Comparison of ENCODE assay signal across 26 cellular contexts in the genomic region with DNA sequence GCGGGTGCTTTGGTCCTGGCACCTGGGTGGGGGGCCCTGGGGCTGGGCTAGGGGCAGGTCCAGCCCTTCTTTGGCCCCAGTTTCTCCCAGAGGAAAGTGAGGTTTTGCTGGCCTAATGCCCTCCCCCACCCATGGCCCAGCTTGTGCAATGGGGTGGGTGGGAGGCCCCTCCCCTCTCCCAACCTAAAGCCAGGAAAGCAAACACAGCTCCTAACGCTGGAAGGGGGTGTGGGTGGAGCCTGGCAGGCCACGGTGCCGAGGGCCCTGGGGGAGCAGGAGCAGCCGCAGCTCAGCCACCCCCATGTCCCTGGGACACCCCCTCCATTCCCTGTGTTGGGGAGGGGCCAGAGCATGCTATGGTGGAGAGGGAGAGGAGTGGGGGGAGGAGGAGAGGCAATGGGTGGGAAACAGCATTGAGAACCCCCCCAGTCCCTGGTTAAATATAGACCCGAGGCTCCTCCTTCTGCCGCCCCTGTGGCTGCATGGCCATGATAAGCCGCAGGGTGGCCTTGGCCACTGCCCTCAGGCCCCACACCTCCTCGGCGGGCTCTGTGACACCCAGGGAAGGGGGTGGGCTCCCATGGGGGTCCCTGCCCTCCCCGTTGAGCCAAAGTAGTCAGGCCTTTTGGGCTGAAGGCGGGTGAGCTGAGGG. TPM values are rescaled to one million over a fixed set of nuclear protein-coding genes. Genes with fewer than 3 reads are reported as not detected.
DNase-seq lines count a peak whose midpoint lies in the region; ATAC-seq and TF ChIP-seq lines count a peak whose summit lies in the region.
"Had no signal": no experiment of that assay in that cellular context is flagged by ENCODE, and none has a peak within 500 bp of the region (broad histone marks: within the 10 kb centered on the region; RNA-seq: fewer than 3 reads in every experiment).

No MANE protein-coding gene starts in this region.

- H3K27me3 ChIP-seq in right cardiac atrium (ENCODE audit: control insufficient read depth, insufficient read depth) (no peaks in the 10 kb centered on the region), liver (ENCODE audit: control insufficient read depth in 4 of 4, insufficient read depth in 4 of 4, low read length in 3 of 4) (no peaks in the 10 kb centered on the region)

- H3K27ac ChIP-seq in right cardiac atrium (ENCODE audit: low read length) (no peak overlapping the region), liver (ENCODE audit: low read depth in 1 of 2, low read length in 2 of 2) (peak overlapping the region; percentile 91 to 94)
- H3K27ac ChIP-seq: lower lobe of right lung had no signal

- H3K4me1 Mint-ChIP-seq in effector memory CD8-positive, alpha-beta T cell (ENCODE audit: low read depth in 2 of 2), result peaks cover 0 to 11% of the 10 kb centered on the region in 2 donors
- H3K4me1 Mint-ChIP-seq: activated CD4-positive, alpha-beta T cell treated with anti-CD3 and anti-CD28 coated beads, Interleukin-2, amount 10 ng/mL, durations not matched to agents 24 days and 14 days; activated naive CD8-positive, alpha-beta T cell treated with anti-CD3 and anti-CD28 coated beads, Interleukin-2, amount 10 ng/mL, durations not matched to agents 7 days and 5 days had no signal

- peak overlapping the region; percentile 45 to 80 for H3K9ac ChIP-seq in liver (ENCODE audit: low read depth in 1 of 2, low read length in 2 of 2)

- ATAC-seq in right cardiac atrium (peak in 1 of 2 donors; percentile 3), Right ventricle myocardium inferior (no peak), GM18502 (IDR thresholded peaks at IDR 0.05; ENCODE audit: poor library complexity, unreplicated experiment) (no peak)
- no peak for ATAC-seq in effector memory CD8-positive, alpha-beta T cell (replicated peaks)
- ATAC-seq: activated CD8-positive, alpha-beta memory T cell treated with anti-CD3 and anti-CD28 coated beads, Interleukin-2, amount 10 ng/mL, durations not matched to agents 7 days and 5 days; lower lobe of right lung had no signal

- H3K4me3 ChIP-seq in right cardiac atrium (ENCODE audit: low read length), result no peak overlapping the region
- peak overlapping the region; percentile 48 to 61 (median 53) for H3K4me3 ChIP-seq in liver (ENCODE audit: low read depth in 1 of 3, low read length in 3 of 3)
- H3K4me3 ChIP-seq: lower lobe of right lung had no signal

- in situ Hi-C loops in KBM-7 (cut with MboI; ENCODE audit: low pct_unique_long_range_greater_than_20kb, low sequenced_read_pairs), result loop anchor here (25.0 kb wide), 1 partner anchor 188 kb away; no protein-coding TSS in a partner anchor

- no peak overlapping the region for H3K27ac Mint-ChIP-seq in effector memory CD8-positive, alpha-beta T cell
- H3K27ac Mint-ChIP-seq: activated CD4-positive, alpha-beta T cell treated with anti-CD3 and anti-CD28 coated beads, Interleukin-2, amount 10 ng/mL, durations not matched to agents 24 days and 14 days; activated CD8-positive, alpha-beta memory T cell treated with anti-CD3 and anti-CD28 coated beads, Interleukin-2, amount 10 ng/mL, durations not matched to agents 7 days and 5 days; activated naive CD8-positive, alpha-beta T cell treated with anti-CD3 and anti-CD28 coated beads, Interleukin-2, amount 10 ng/mL, durations not matched to agents 7 days and 5 days; activated T-helper 2 cell treated with anti-CD3 and anti-CD28 coated beads, Interferon-gamma antibody, Interleukin-2, Interleukin-4, amounts not matched to agents 10 μg/mL and 5 μg/mL and 100 μg/mL, durations not matched to agents 14 hours and 24 hours and 36 hours; brain had no signal

- H3K4me3 Mint-ChIP-seq in effector memory CD8-positive, alpha-beta T cell, result no peak overlapping the region
- H3K4me3 Mint-ChIP-seq: activated CD4-positive, alpha-beta T cell treated with anti-CD3 and anti-CD28 coated beads, Interleukin-2, amount 10 ng/mL, durations not matched to agents 24 days and 14 days; activated CD8-positive, alpha-beta memory T cell treated with anti-CD3 and anti-CD28 coated beads, Interleukin-2, amount 10 ng/mL, durations not matched to agents 7 days and 5 days; activated naive CD8-positive, alpha-beta T cell treated with anti-CD3 and anti-CD28 coated beads, Interleukin-2, amount 10 ng/mL, durations not matched to agents 7 days and 5 days; brain had no signal

- H3K36me3 ChIP-seq in liver (ENCODE audit: control insufficient read depth in 4 of 4, insufficient read depth in 3 of 4, low read depth in 1 of 4, low read length in 3 of 4), result no peaks in the 10 kb centered on the region
- H3K36me3 ChIP-seq: lower lobe of right lung had no signal

- H3K27me3 Mint-ChIP-seq in effector memory CD8-positive, alpha-beta T cell, result peaks cover 32 to 60% of the 10 kb centered on the region in 2 donors

- TF ChIP-seq CTCF in liver (IDR thresholded peaks at IDR 0.05; ENCODE audit: low read depth, low read length, missing input control), result peak; percentile 46

- no peaks in the 10 kb centered on the region for H3K9me3 ChIP-seq in right cardiac atrium (ENCODE audit: control insufficient read depth, low read length)
- no peaks in the 10 kb centered on the region for H3K9me3 ChIP-seq in liver (ENCODE audit: control insufficient read depth in 4 of 4, low read length in 3 of 4)
- H3K9me3 ChIP-seq: lower lobe of right lung had no signal

- WGBS in right cardiac atrium, result 45% methylated on average over 12 of the region's 12 CpGs
- 29% methylated on average over 12 of the region's 12 CpGs for WGBS in liver

- no peak for TF ChIP-seq RAD21 in liver (IDR thresholded peaks at IDR 0.05)

- peaks cover under 1% of the 10 kb centered on the region for H3K36me3 Mint-ChIP-seq in effector memory CD8-positive, alpha-beta T cell (ENCODE audit: insufficient read depth)
- H3K36me3 Mint-ChIP-seq: activated CD8-positive, alpha-beta memory T cell treated with anti-CD3 and anti-CD28 coated beads, Interleukin-2, amount 10 ng/mL, durations not matched to agents 7 days and 5 days; activated naive CD8-positive, alpha-beta T cell treated with anti-CD3 and anti-CD28 coated beads, Interleukin-2, amount 10 ng/mL, durations not matched to agents 7 days and 5 days; brain had no signal

- intact Hi-C loops in right cardiac atrium (cut with DNase I) (no loop called here), Right ventricle myocardium inferior (cut with DNase I) (no loop called here)

- H3K9me3 Mint-ChIP-seq in effector memory CD8-positive, alpha-beta T cell, result no peaks in the 10 kb centered on the region
- H3K9me3 Mint-ChIP-seq: activated CD4-positive, alpha-beta T cell treated with anti-CD3 and anti-CD28 coated beads, Interleukin-2, amount 10 ng/mL, durations not matched to agents 24 days and 14 days; activated naive CD8-positive, alpha-beta T cell treated with anti-CD3 and anti-CD28 coated beads, Interleukin-2, amount 10 ng/mL, durations not matched to agents 7 days and 5 days; activated T-helper 2 cell treated with anti-CD3 and anti-CD28 coated beads, Interferon-gamma antibody, Interleukin-2, Interleukin-4, amounts not matched to agents 10 μg/mL and 5 μg/mL and 100 μg/mL, durations not matched to agents 14 hours and 24 hours and 36 hours had no signal

- peak; percentile 29 to 73 (median 62) for DNase-seq in right cardiac atrium
- no peak for DNase-seq in Right ventricle myocardium inferior (ENCODE audit: missing footprints)
- DNase-seq in UCSD-AML1 (lab: John Stamatoyannopoulos, UW; ENCODE audit: unreplicated experiment), result peak; percentile 70
- DNase-seq in effector memory CD8-positive, alpha-beta T cell, result no peak
- DNase-seq in KBM-7, result no peak
- no peak for DNase-seq in RKO (ENCODE audit: low spot score)
- DNase-seq: activated CD4-positive, alpha-beta T cell treated with anti-CD3 and anti-CD28 coated beads, Interleukin-2, amount 10 ng/mL, durations not matched to agents 24 days and 14 days; activated CD8-positive, alpha-beta memory T cell treated with anti-CD3 and anti-CD28 coated beads, Interleukin-2, amount 10 ng/mL, durations not matched to agents 7 days and 5 days; activated naive CD8-positive, alpha-beta T cell treated with anti-CD3 and anti-CD28 coated beads, Interleukin-2, amount 10 ng/mL, durations not matched to agents 7 days and 5 days; head of caudate nucleus; lower lobe of right lung; NCI-H1105; NCI-H2081 treated with DMSO at 0.1 percent for 48 hours; retina; Right ventricle myocardium superior; stimulated activated CD4-positive, alpha-beta T cell treated with anti-CD3 and anti-CD28 coated beads, Interleukin-12 subunit alpha, Interleukin-12 subunit beta, amount 100 ng/mL, for 4 hours had no signal

- H3K4me1 ChIP-seq in right cardiac atrium (ENCODE audit: control insufficient read depth, insufficient read depth, low read length) (no peaks in the 10 kb centered on the region), liver (ENCODE audit: control insufficient read depth in 4 of 4, insufficient read depth in 4 of 4, low read length in 3 of 4) (peaks cover 28 to 93% (median 69%) of the 10 kb centered on the region in 4 donors)

TF ChIP-seq in liver, 16 proteins besides CTCF, POLR2A, EP300 and RAD21 (continues in another document):
- TF ChIP-seq JUND (IDR thresholded peaks at IDR 0.05) (no peak), TAF1 (conservative IDR thresholded peaks at IDR 0.05) (no peak), FOXA2 (IDR thresholded peaks at IDR 0.05) (peak; percentile 43), HNF4A (conservative IDR thresholded peaks at IDR 0.05) (peak; percentile 24 to 53), RXRA (IDR thresholded peaks at IDR 0.05) (peak in 1 of 2 donors; percentile 75), FOXA1 (IDR thresholded peaks at IDR 0.05) (no peak), ATF3 (IDR thresholded peaks at IDR 0.05) (no peak)

RNA-seq across cellular contexts. Expression of gene EXOC3L4, which starts 4.7 kb away (rescaled TPM):
- total RNA-seq in right cardiac atrium, result 1 to 10 TPM in 3 of 4 donors, under 1 TPM in 1; 0.63 to 2.5 (median 1.1) TPM
- polyA plus RNA-seq in right cardiac atrium, result 1.4 TPM
- 1.2 TPM for total RNA-seq in Right ventricle myocardium inferior
- 10 to 100 TPM; 46.8 to 77.8 TPM for total RNA-seq in liver
- 10 to 100 TPM; 24.0 to 26.6 TPM for polyA plus RNA-seq in liver
- total RNA-seq: A673; activated CD4-positive, alpha-beta T cell treated with anti-CD3 and anti-CD28 coated beads, Interleukin-2, amount 10 ng/mL, durations not matched to agents 24 days and 14 days; activated CD8-positive, alpha-beta memory T cell treated with anti-CD3 and anti-CD28 coated beads, Interleukin-2, amount 10 ng/mL, durations not matched to agents 7 days and 5 days; activated naive CD8-positive, alpha-beta T cell treated with anti-CD3 and anti-CD28 coated beads, Interleukin-2, amount 10 ng/mL, durations not matched to agents 7 days and 5 days; activated T-helper 2 cell treated with anti-CD3 and anti-CD28 coated beads, Interferon-gamma antibody, Interleukin-2, Interleukin-4, amounts not matched to agents 10 μg/mL and 5 μg/mL and 100 μg/mL, durations not matched to agents 14 hours and 24 hours and 36 hours had no signal
- polyA plus RNA-seq: BJ had no signal

RNA-seq across cellular contexts. Expression of gene LBHD2, which starts 15.2 kb away (rescaled TPM):
- total RNA-seq in right cardiac atrium, result not detected
- polyA plus RNA-seq in right cardiac atrium, result not detected
- not detected for total RNA-seq in Right ventricle myocardium inferior
- total RNA-seq in liver, result under 1 TPM in 1 of 2 donors, not detected in 1; 0.47 TPM
- polyA plus RNA-seq in liver, result under 1 TPM in 1 of 2 donors, not detected in 1; 0.53 TPM
- total RNA-seq: activated CD4-positive, alpha-beta T cell treated with anti-CD3 and anti-CD28 coated beads, Interleukin-2, amount 10 ng/mL, durations not matched to agents 24 days and 14 days; activated CD8-positive, alpha-beta memory T cell treated with anti-CD3 and anti-CD28 coated beads, Interleukin-2, amount 10 ng/mL, durations not matched to agents 7 days and 5 days; activated naive CD8-positive, alpha-beta T cell treated with anti-CD3 and anti-CD28 coated beads, Interleukin-2, amount 10 ng/mL, durations not matched to agents 7 days and 5 days; activated T-helper 2 cell treated with anti-CD3 and anti-CD28 coated beads, Interferon-gamma antibody, Interleukin-2, Interleukin-4, amounts not matched to agents 10 μg/mL and 5 μg/mL and 100 μg/mL, durations not matched to agents 14 hours and 24 hours and 36 hours; HT-29; LHCN-M2; lower lobe of right lung; NCI-H460; Right ventricle myocardium superior; urinary bladder had no signal
- polyA plus RNA-seq: BJ, urinary bladder had no signal

RNA-seq across cellular contexts. Expression of gene TNFAIP2, which starts 24.1 kb away (rescaled TPM):
- total RNA-seq in right cardiac atrium (10 to 100 TPM; 41.5 to 51.3 (median 49.4) TPM), Right ventricle myocardium inferior (56.5 TPM), liver (10 to 100 TPM; 25.0 to 32.0 TPM)
- polyA plus RNA-seq in right cardiac atrium (46.7 TPM), liver (10 to 100 TPM in 1 of 2 donors, 1 to 10 TPM in 1; 8.9 to 19.8 TPM)

RNA-seq across cellular contexts. Expression of gene CDC42BPB, which starts 41.9 kb away (rescaled TPM):
- total RNA-seq in right cardiac atrium (10 to 100 TPM; 67.0 to 82.5 (median 69.8) TPM), Right ventricle myocardium inferior (68.9 TPM), liver (10 to 100 TPM; 35.2 to 78.7 TPM)
- polyA plus RNA-seq in right cardiac atrium (42.5 TPM), liver (10 to 100 TPM in 1 of 2 donors, 1 to 10 TPM in 1; 4.1 to 24.3 TPM)

Comparison
In these comparisons a context has a peak if more than half of its experiments do, and no peak if none do; other contexts are left out.
1. DNase-seq: peak in right cardiac atrium (3 of 3) and UCSD-AML1 (single experiment); none in Right ventricle myocardium inferior (single experiment), effector memory CD8-positive, alpha-beta T cell (0 of 3), KBM-7 (single experiment) and RKO (single experiment).
2. RNA of gene EXOC3L4, which starts 4.7 kb away (total RNA-seq): 46.8 to 77.8 TPM in liver; 1.2 TPM in Right ventricle myocardium inferior (single experiment) and 0.63 to 2.5 TPM in right cardiac atrium; every median in the first group is over 10 times any median in the second.